ENCODE assay signal across 17 cellular contexts in the genomic region with DNA sequence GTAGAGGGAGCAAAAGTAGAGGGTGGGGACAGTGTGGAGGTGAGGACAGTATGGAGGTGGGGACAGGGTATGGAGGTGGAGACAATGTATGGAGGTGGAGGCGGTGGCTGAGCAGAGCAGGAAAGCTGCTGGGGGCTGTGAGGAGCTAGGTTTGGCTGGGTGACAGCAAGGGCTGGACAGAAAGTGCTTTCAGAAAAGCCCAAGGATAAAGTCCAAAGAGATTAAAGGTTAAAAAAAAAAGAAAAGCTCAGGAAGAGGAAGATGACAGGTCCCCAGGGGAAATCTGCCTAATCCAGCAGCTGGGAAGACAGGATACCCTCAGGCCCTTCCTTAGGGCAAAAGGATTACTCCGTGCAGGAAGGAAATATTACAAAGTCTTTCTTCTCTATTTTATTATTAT. TPM values are rescaled to one million over a fixed set of nuclear protein-coding genes. Genes with fewer than 3 reads are reported as not detected.
A peak's percentile ranks its signal among the peaks of the same experiment; 100 is the strongest.
DNase-seq lines count a peak whose midpoint lies in the region; ATAC-seq, FAIRE-seq and TF ChIP-seq lines count a peak whose summit lies in the region.
"Had no signal": no experiment of that assay in that cellular context is flagged by ENCODE, and none has a peak within 500 bp of the region (broad histone marks: within the 10 kb centered on the region; RNA-seq: fewer than 3 reads in every experiment).

No MANE protein-coding gene starts in this region.

- TF ChIP-seq EP300 in HepG2 (IDR thresholded peaks at IDR 0.05; ENCODE audit: low read depth in 2 of 2, low read length in 2 of 2) (no peak), HepG2 (CRISPR knock-in tag; IDR thresholded peaks at IDR 0.05; ENCODE audit: borderline replicate concordance) (no peak)

- peaks cover 89% of the 10 kb centered on the region for H3K36me3 Mint-ChIP-seq in activated T-helper 17 cell treated with anti-CD3 and anti-CD28 coated beads, Interleukin-2, amount 50 U/mL, for 72 hours (ENCODE audit: low read depth)
- peaks cover 28% of the 10 kb centered on the region for H3K36me3 Mint-ChIP-seq in activated naive CD4-positive, alpha-beta T cell treated with anti-CD3 and anti-CD28 coated beads, Interleukin-2, amount 10 ng/mL, durations not matched to agents 7 days and 5 days

- no peak overlapping the region for H2AFZ ChIP-seq in HepG2 (ENCODE audit: low read length)
- H2AFZ ChIP-seq: GM23248 had no signal

- intact Hi-C loops in HepG2 (cut with micrococcal nuclease; ENCODE audit: unreplicated experiment), result no loop called here
- intact Hi-C loops in left colon (cut with DNase I, micrococcal nuclease), result no loop called here
- intact Hi-C loops in testis (cut with DNase I; ENCODE audit: low total_unique reads), result no loop called here

- no peak for TF ChIP-seq CTCF in liver (IDR thresholded peaks at IDR 0.05; ENCODE audit: low read depth, low read length, missing input control)
- TF ChIP-seq CTCF in HepG2 (CRISPR knock-in tag; IDR thresholded peaks at IDR 0.05), result no peak
- TF ChIP-seq CTCF in testis (IDR thresholded peaks at IDR 0.05), result no peak

- BruUV-seq in HepG2 (replicated peaks; lab: Mats Ljungman, UMichigan), result no TSS peak

- no peak overlapping the region for H3K4me2 ChIP-seq in HepG2 (ENCODE audit: low read depth, low read length)

- CTCF ChIA-PET in HepG2 (lab: Yijun Ruan, JAX; ENCODE audit: low intra/inter-chr PET ratio, low total read pairs), result no interaction called here
- CTCF ChIA-PET in activated naive CD4-positive, alpha-beta T cell treated with anti-CD3 and anti-CD28 coated beads, Interleukin-2, amount 10 ng/mL, durations not matched to agents 7 days and 5 days (lab: Charles Lee), result interaction anchor here (4.1 kb wide), 1 partner anchor 231 kb away, joined by 32 read pairs; no protein-coding TSS in a partner anchor

- no peaks in the 10 kb centered on the region for H3K79me2 ChIP-seq in HepG2 (ENCODE audit: insufficient read depth, low read length)

- H3K36me3 ChIP-seq in liver (ENCODE audit: control insufficient read depth in 4 of 4, insufficient read depth in 3 of 4, low read depth in 1 of 4, low read length in 3 of 4), result no peaks in the 10 kb centered on the region
- no peaks in the 10 kb centered on the region for H3K36me3 ChIP-seq in HepG2 (replicated peaks in 1 of 2; ENCODE audit: control insufficient read depth in 1 of 2, insufficient read depth in 2 of 2, low read length in 2 of 2)
- no peaks in the 10 kb centered on the region for H3K36me3 ChIP-seq in testis (ENCODE audit: low read depth, missing control alignments)

- H3K4me1 ChIP-seq in liver (ENCODE audit: control insufficient read depth in 4 of 4, insufficient read depth in 4 of 4, low read length in 3 of 4) (peaks cover 9 to 37% (median 24%) of the 10 kb centered on the region in 4 donors), HepG2 (ENCODE audit: insufficient read depth, low read length) (peaks cover 17% of the 10 kb centered on the region), testis (peaks cover 71% of the 10 kb centered on the region)

- peak overlapping the region; percentile 78 for H3K27ac Mint-ChIP-seq in activated T-helper 17 cell treated with anti-CD3 and anti-CD28 coated beads, Interleukin-2, amount 50 U/mL, for 72 hours
- no peak overlapping the region for H3K27ac Mint-ChIP-seq in activated naive CD4-positive, alpha-beta T cell treated with anti-CD3 and anti-CD28 coated beads, Interleukin-2, amount 10 ng/mL, durations not matched to agents 7 days and 5 days

- H3K4me3 ChIP-seq in liver (ENCODE audit: low read depth in 1 of 3, low read length in 3 of 3), result no peak overlapping the region
- H3K4me3 ChIP-seq in HepG2 (replicated peaks in 1 of 3; ENCODE audit: insufficient read depth in 1 of 3, low read depth in 2 of 3, low read length in 3 of 3), result no peak overlapping the region
- no peak overlapping the region for H3K4me3 ChIP-seq in testis
- H3K4me3 ChIP-seq: GM23248 had no signal

- H3K4me1 Mint-ChIP-seq in activated T-helper 17 cell treated with anti-CD3 and anti-CD28 coated beads, Interleukin-2, amount 50 U/mL, for 72 hours, result peaks cover 70% of the 10 kb centered on the region
- peaks cover 79% of the 10 kb centered on the region for H3K4me1 Mint-ChIP-seq in activated naive CD4-positive, alpha-beta T cell treated with anti-CD3 and anti-CD28 coated beads, Interleukin-2, amount 10 ng/mL, durations not matched to agents 7 days and 5 days

- in situ Hi-C loops in HepG2 (cut with HindIII; ENCODE audit: extremely low pct_ligation_motif_present, low pct_unique_long_range_greater_than_20kb), result loop anchor here (10.0 kb wide), 1 partner anchor 234 kb away; no protein-coding TSS in a partner anchor

- H3K4me3 Mint-ChIP-seq in activated T-helper 17 cell treated with anti-CD3 and anti-CD28 coated beads, Interleukin-2, amount 50 U/mL, for 72 hours, result peak overlapping the region; percentile 50
- no peak overlapping the region for H3K4me3 Mint-ChIP-seq in activated naive CD4-positive, alpha-beta T cell treated with anti-CD3 and anti-CD28 coated beads, Interleukin-2, amount 10 ng/mL, durations not matched to agents 7 days and 5 days

- no peaks in the 10 kb centered on the region for H3K27me3 Mint-ChIP-seq in activated T-helper 17 cell treated with anti-CD3 and anti-CD28 coated beads, Interleukin-2, amount 50 U/mL, for 72 hours
- H3K27me3 Mint-ChIP-seq in activated naive CD4-positive, alpha-beta T cell treated with anti-CD3 and anti-CD28 coated beads, Interleukin-2, amount 10 ng/mL, durations not matched to agents 7 days and 5 days, result no peaks in the 10 kb centered on the region

- no peak overlapping the region for H3K27ac ChIP-seq in liver (ENCODE audit: low read depth in 1 of 2, low read length in 2 of 2)
- H3K27ac ChIP-seq in HepG2 (ENCODE audit: extremely low read length, insufficient read depth, low read length), result no peak overlapping the region
- H3K27ac ChIP-seq in testis, result peak overlapping the region; percentile 14 to 39
- H3K27ac ChIP-seq: GM23248 had no signal

- H3K9me3 ChIP-seq in liver (ENCODE audit: control insufficient read depth in 4 of 4, low read length in 3 of 4), result no peaks in the 10 kb centered on the region
- no peaks in the 10 kb centered on the region for H3K9me3 ChIP-seq in HepG2 (ENCODE audit: low read length)
- no peaks in the 10 kb centered on the region for H3K9me3 ChIP-seq in testis

- ATAC-seq in HepG2 (no peak), left colon (peak; percentile 85), GM21825 (IDR thresholded peaks at IDR 0.05; ENCODE audit: unreplicated experiment) (no peak)
- no peak for ATAC-seq in activated T-helper 17 cell treated with anti-CD3 and anti-CD28 coated beads, Interleukin-2, amount 50 U/mL, for 72 hours (replicated peaks)
- ATAC-seq: SK-N-SH treated with all-trans-retinoic acid at 6 μM for 48 hours had no signal

- TF ChIP-seq POLR2A in HepG2 (IDR thresholded peaks at IDR 0.05; ENCODE audit: insufficient read depth in 1 of 2, low read depth in 2 of 2, low read length in 2 of 2) (no peak), testis (IDR thresholded peaks at IDR 0.05) (no peak)

- H3K9ac ChIP-seq in liver (ENCODE audit: low read depth in 1 of 2, low read length in 2 of 2) (no peak overlapping the region), HepG2 (ENCODE audit: insufficient read depth, low read depth, low read length) (no peak overlapping the region)
- H3K9ac ChIP-seq: GM23248 had no signal

- no peaks in the 10 kb centered on the region for H3K9me3 Mint-ChIP-seq in activated T-helper 17 cell treated with anti-CD3 and anti-CD28 coated beads, Interleukin-2, amount 50 U/mL, for 72 hours
- H3K9me3 Mint-ChIP-seq in activated naive CD4-positive, alpha-beta T cell treated with anti-CD3 and anti-CD28 coated beads, Interleukin-2, amount 10 ng/mL, durations not matched to agents 7 days and 5 days, result no peaks in the 10 kb centered on the region

- no peak for FAIRE-seq in HepG2 (lab: Jason Lieb, UNC)
- FAIRE-seq: frontal cortex, GM19239, islet of Langerhans, urothelium cell line had no signal

- H3K27me3 ChIP-seq in liver (ENCODE audit: control insufficient read depth in 4 of 4, insufficient read depth in 4 of 4, low read length in 3 of 4) (no peaks in the 10 kb centered on the region), HepG2 (ENCODE audit: control insufficient read depth in 1 of 2, insufficient read depth in 2 of 2, low read length in 2 of 2) (0 out of 5 replicates have a peak, but pooled peaks cover 0 to 2% of the 10 kb centered on the region in 2 experiments), testis (no peaks in the 10 kb centered on the region)

- no peaks in the 10 kb centered on the region for H4K20me1 ChIP-seq in HepG2 (ENCODE audit: insufficient read depth, low read length)

- POLR2A ChIA-PET in HepG2 (lab: Yijun Ruan, JAX), result no interaction called here

- TF ChIP-seq RAD21 in liver (IDR thresholded peaks at IDR 0.05) (no peak), HepG2 (CRISPR knock-in tag; IDR thresholded peaks at IDR 0.05) (no peak)

- 74% methylated on average over 2 of the region's 2 CpGs for WGBS in liver
- 13% methylated on average over 2 of the region's 2 CpGs for WGBS in HepG2 (ENCODE audit: low lambda C conversion rate)
- WGBS in testis, 2 donors, result 33 to 43% methylated on average over 2 of the region's 2 CpGs

- no peak for DNase-seq in HepG2 (ENCODE audit: low spot score)
- DNase-seq in left colon, result peak in 1 of 2 donors; percentile 66
- DNase-seq in testis, result peak; percentile 61
- no peak for DNase-seq in activated naive CD4-positive, alpha-beta T cell treated with anti-CD3 and anti-CD28 coated beads, Interleukin-2, amount 10 ng/mL, durations not matched to agents 7 days and 5 days
- DNase-seq in kidney tubule cell (ENCODE audit: low spot score), result no peak
- DNase-seq: activated CD8-positive, alpha-beta memory T cell treated with anti-CD3 and anti-CD28 coated beads, Interleukin-2, amount 50 U/mL, for 4 hours; GM23248; NCI-H1105; stimulated activated CD4-positive, alpha-beta T cell treated with anti-CD3 and anti-CD28 coated beads, Interleukin-1b, Interleukin-23, amount 100 ng/mL, for 48 hours had no signal

RNA-seq across cellular contexts. Expression of a gene that starts 32.1 kb away (rescaled TPM):
- total RNA-seq in liver (1 to 10 TPM; 5.4 to 9.1 TPM), HepG2 (2016; rRNA removed; fragmentation: Illumina TruSeq; extraction: Trizol) (0.87 and 1.2 TPM in 2 replicates), left colon (10 to 100 TPM; 19.1 to 20.2 TPM), testis (10 to 100 TPM; 53.9 to 65.3 TPM)
- polyA plus RNA-seq in liver (1 to 10 TPM; 1.6 to 6.1 TPM), HepG2 (2011; rRNA removed) (10.9 and 13.3 TPM in 2 replicates), testis (ENCODE audit: insufficient read depth, low read depth, low replicate concordance) (31.7 TPM)
- total RNA-seq in HepG2 (2016; cell fraction: cytosol; rRNA removed; fragmentation: Illumina TruSeq; extraction: Trizol; ENCODE audit: low read depth), result 0.18 and 0.20 TPM in 2 replicates
- total RNA-seq in HepG2 (2016; cell fraction: insoluble cytoplasmic fraction; rRNA removed; fragmentation: Illumina TruSeq; extraction: Trizol), result 0.36 and 0.80 TPM in 2 replicates
- total RNA-seq in HepG2 (2016; cell fraction: membrane; rRNA removed; fragmentation: Illumina TruSeq; extraction: Trizol), result 0.34 and 0.37 TPM in 2 replicates
- total RNA-seq in HepG2 (2016; cell fraction: nucleus; rRNA removed; fragmentation: Illumina TruSeq; extraction: Trizol), result 0.88 and 1.3 TPM in 2 replicates
- polyA plus RNA-seq in HepG2 (2011; cell fraction: cytosol; rRNA removed), result 3.7 and 4.8 TPM in 2 replicates
- polyA plus RNA-seq in HepG2 (2011; cell fraction: nucleus; rRNA removed), result 27.2 and 51.8 TPM in 2 replicates
- polyA plus RNA-seq in HepG2 (2012), result 9.2 and 16.4 TPM in 2 replicates
- polyA plus RNA-seq in HepG2 (2016; cell fraction: cytosol; fragmentation: Illumina TruSeq; extraction: Trizol; ENCODE audit: low read depth), result 0.06 and 0.09 TPM in 2 replicates
- polyA plus RNA-seq in HepG2 (2016; cell fraction: insoluble cytoplasmic fraction; fragmentation: Illumina TruSeq; extraction: Trizol; ENCODE audit: low read depth), result 0.51 and 0.97 TPM in 2 replicates
- polyA plus RNA-seq in HepG2 (2016; cell fraction: membrane; fragmentation: Illumina TruSeq; extraction: Trizol; ENCODE audit: low read depth), result 0.21 and 0.44 TPM in 2 replicates
- polyA plus RNA-seq in HepG2 (2016; cell fraction: nucleus; fragmentation: Illumina TruSeq; extraction: Trizol; ENCODE audit: insufficient read depth, low read depth), result 1.6 and 4.3 TPM in 2 replicates
- 10.8 and 22.0 TPM in 2 replicates for polyA minus RNA-seq in HepG2 (2011; rRNA and poly(A)+ RNA removed; ENCODE audit: low replicate concordance)
- 4.5 and 7.2 TPM in 2 replicates for polyA minus RNA-seq in HepG2 (2011; cell fraction: cytosol; rRNA and poly(A)+ RNA removed)
- 12.1 and 13.3 TPM in 2 replicates for polyA minus RNA-seq in HepG2 (2011; cell fraction: nucleus; rRNA and poly(A)+ RNA removed)
- 100 to 1,000 TPM; 157 to 310 TPM for total RNA-seq in activated T-helper 17 cell treated with anti-CD3 and anti-CD28 coated beads, Interleukin-2, amount 50 U/mL, for 72 hours

Comparison
In these comparisons a context has a peak if more than half of its experiments do, and no peak if none do; other contexts are left out.
1. H3K27ac ChIP-seq: peak in testis (2 of 2); none in liver (0 of 2) and HepG2 (single experiment).